Comparison of ENCODE assay signal across 1 cellular context in the genomic region with DNA sequence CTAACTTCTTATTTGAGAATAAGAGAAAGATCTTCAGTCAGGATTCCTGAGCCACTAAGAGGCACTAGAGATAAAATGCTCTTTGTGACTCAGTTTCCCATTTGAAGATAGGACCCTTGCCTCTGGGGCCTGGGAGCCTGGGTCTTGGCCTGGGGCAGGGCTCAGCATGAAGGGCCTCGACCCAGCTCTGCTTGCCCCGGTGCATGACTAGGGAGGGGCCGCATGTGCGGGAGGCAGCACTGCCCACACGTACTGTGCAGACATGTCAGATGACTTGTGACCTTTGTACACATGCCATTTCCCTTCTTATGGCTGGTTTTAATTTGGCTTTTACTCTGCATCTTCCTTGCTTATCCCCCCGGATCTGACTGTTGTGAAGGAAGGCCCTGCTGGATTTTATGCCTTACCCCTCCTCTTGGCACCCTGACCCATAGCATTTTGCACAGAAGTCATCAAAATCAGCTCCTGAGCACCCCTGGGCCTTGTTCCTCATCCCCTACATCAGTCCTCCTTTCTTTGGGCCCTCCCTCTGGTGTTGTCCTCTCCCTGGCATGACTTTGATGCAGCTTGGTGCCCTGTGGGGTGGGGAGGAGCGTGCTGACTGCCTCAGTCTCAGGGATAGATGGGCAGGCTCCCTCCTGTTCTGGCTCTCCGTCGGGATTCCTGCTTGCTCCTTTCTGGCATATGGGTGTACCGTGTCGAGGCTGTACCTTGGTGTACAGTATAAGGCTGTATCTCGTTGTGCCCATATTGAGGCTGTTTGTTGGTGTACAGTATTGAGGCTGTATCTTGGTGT.
TF ChIP-seq lines count a peak whose summit lies in the region.

No MANE protein-coding gene starts in this region.

TF ChIP-seq in GM12878, 131 proteins besides CTCF, POLR2A, EP300 and RAD21:
- TF ChIP-seq JUNB (IDR thresholded peaks at IDR 0.05): no peak
- TF ChIP-seq, protein P1, sequence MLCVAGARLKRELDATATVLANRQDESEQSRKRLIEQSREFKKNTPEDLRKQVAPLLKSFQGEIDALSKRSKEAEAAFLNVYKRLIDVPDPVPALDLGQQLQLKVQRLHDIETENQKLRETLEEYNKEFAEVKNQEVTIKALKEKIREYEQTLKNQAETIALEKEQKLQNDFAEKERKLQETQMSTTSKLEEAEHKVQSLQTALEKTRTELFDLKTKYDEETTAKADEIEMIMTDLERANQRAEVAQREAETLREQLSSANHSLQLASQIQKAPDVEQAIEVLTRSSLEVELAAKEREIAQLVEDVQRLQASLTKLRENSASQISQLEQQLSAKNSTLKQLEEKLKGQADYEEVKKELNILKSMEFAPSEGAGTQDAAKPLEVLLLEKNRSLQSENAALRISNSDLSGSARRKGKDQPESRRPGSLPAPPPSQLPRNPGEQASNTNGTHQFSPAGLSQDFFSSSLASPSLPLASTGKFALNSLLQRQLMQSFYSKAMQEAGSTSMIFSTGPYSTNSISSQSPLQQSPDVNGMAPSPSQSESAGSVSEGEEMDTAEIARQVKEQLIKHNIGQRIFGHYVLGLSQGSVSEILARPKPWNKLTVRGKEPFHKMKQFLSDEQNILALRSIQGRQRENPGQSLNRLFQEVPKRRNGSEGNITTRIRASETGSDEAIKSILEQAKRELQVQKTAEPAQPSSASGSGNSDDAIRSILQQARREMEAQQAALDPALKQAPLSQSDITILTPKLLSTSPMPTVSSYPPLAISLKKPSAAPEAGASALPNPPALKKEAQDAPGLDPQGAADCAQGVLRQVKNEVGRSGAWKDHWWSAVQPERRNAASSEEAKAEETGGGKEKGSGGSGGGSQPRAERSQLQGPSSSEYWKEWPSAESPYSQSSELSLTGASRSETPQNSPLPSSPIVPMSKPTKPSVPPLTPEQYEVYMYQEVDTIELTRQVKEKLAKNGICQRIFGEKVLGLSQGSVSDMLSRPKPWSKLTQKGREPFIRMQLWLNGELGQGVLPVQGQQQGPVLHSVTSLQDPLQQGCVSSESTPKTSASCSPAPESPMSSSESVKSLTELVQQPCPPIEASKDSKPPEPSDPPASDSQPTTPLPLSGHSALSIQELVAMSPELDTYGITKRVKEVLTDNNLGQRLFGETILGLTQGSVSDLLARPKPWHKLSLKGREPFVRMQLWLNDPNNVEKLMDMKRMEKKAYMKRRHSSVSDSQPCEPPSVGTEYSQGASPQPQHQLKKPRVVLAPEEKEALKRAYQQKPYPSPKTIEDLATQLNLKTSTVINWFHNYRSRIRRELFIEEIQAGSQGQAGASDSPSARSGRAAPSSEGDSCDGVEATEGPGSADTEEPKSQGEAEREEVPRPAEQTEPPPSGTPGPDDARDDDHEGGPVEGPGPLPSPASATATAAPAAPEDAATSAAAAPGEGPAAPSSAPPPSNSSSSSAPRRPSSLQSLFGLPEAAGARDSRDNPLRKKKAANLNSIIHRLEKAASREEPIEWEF (IDR thresholded peaks at IDR 0.05; ENCODE audit: insufficient replicate concordance, low read depth, low read length): no peak
- TF ChIP-seq SUZ12 (IDR thresholded peaks at IDR 0.05; ENCODE audit: unreplicated experiment): no peak
- no peak for TF ChIP-seq POU2F2 (IDR thresholded peaks at IDR 0.05; ENCODE audit: borderline replicate concordance, low read depth, low read length)
- TF ChIP-seq CHD4 (IDR thresholded peaks at IDR 0.05): no peak
- no peak for TF ChIP-seq KLF5 (IDR thresholded peaks at IDR 0.05; ENCODE audit: partially characterized antibody)
- TF ChIP-seq NFXL1 (IDR thresholded peaks at IDR 0.05; ENCODE audit: borderline replicate concordance): no peak
- no peak for TF ChIP-seq ETV6 (conservative IDR thresholded peaks at IDR 0.05 in 1 of 2, IDR thresholded peaks at IDR 0.05 in 1 of 2; ENCODE audit: borderline replicate concordance in 1 of 2, low read depth in 1 of 2)
- TF ChIP-seq MEF2B (IDR thresholded peaks at IDR 0.05; ENCODE audit: partially characterized antibody, poor library complexity, severe bottlenecking): no peak
- no peak for TF ChIP-seq SMAD5 (IDR thresholded peaks at IDR 0.05; ENCODE audit: low read depth)
